ENCODE assay signal across 25 cellular contexts in genomic region chr10:118505363-118505762, GRCh38.
"Had no signal": no experiment of that assay in that cellular context is flagged by ENCODE, and none has a peak within 500 bp of the region (broad histone marks: within the 10 kb centered on the region; RNA-seq: fewer than 3 reads in every experiment).

No MANE protein-coding gene starts in this region.

- H3K4me3 Mint-ChIP-seq: dendritic cell treated with granulocyte-macrophage colony-stimulating factor and Interleukin-4, amounts not matched to agents 40 ng/mL and 50 ng/mL, for 4 days; immature natural killer cell; memory B cell; nephron; T-helper 2 cell treated with Interferon-gamma antibody and Interleukin-4, amounts not matched to agents 5 μg/mL and 100 μg/mL, for 36 hours had no signal

- H3K4me1 ChIP-seq: body of pancreas, prostate gland, testis, uterus had no signal

- H3K27me3 ChIP-seq: body of pancreas, hepatocyte, ovary, testis, uterus had no signal

- H3K9me3 Mint-ChIP-seq: immature natural killer cell; nephron; T-helper 2 cell treated with Interferon-gamma antibody and Interleukin-4, amounts not matched to agents 5 μg/mL and 100 μg/mL, for 36 hours had no signal

- H3K4me2 ChIP-seq: hepatocyte had no signal

- H3K79me2 ChIP-seq: hepatocyte had no signal

- H3K4me1 Mint-ChIP-seq: immature natural killer cell, nephron had no signal

- DNase-seq: activated CD4-positive, alpha-beta T cell treated with anti-CD3 and anti-CD28 coated beads for 1 hour; activated CD4-positive, alpha-beta T cell treated with anti-CD3 and anti-CD28 coated beads, Interleukin-2, amount 50 U/mL, for 4 hours; activated naive CD4-positive, alpha-beta T cell treated with Interleukin-2 at 50 U/mL for 16 hours; activated T-cell treated with anti-CD3 and anti-CD28 coated beads, Interleukin-2, amount 50 U/mL, for 48 hours; anterior cingulate cortex; body of pancreas; effector CD4-positive, alpha-beta T cell; erythroblast; glutamatergic neuron; immature natural killer cell; kidney glomerular epithelial cell; ovary; stimulated activated CD4-positive, alpha-beta T cell treated with anti-CD3 and anti-CD28 coated beads, Interleukin-2, amount 100 ng/mL, for 48 hours; stimulated activated naive CD4-positive, alpha-beta T cell; testis; trophoblast cell; uterus had no signal

- H3K36me3 Mint-ChIP-seq: immature natural killer cell, memory B cell had no signal

- H3K9me3 ChIP-seq: body of pancreas, neutrophil, ovary, prostate gland, testis, uterus had no signal

- H3K27ac Mint-ChIP-seq: immature natural killer cell; memory B cell; nephron; T-helper 2 cell treated with Interferon-gamma antibody and Interleukin-4, amounts not matched to agents 5 μg/mL and 100 μg/mL, for 36 hours had no signal

- H3K4me3 ChIP-seq: body of pancreas, hepatocyte, ovary, prostate gland, testis, uterus had no signal

- H2AFZ ChIP-seq: hepatocyte had no signal

- H3K27ac ChIP-seq: body of pancreas, hepatocyte, neutrophil, ovary, prostate gland, testis, uterus, VCaP had no signal

- ATAC-seq: body of pancreas had no signal

- H3K36me3 ChIP-seq: neutrophil, ovary, prostate gland, uterus had no signal

- H3K27me3 Mint-ChIP-seq: memory B cell had no signal
